In the genomic region with DNA sequence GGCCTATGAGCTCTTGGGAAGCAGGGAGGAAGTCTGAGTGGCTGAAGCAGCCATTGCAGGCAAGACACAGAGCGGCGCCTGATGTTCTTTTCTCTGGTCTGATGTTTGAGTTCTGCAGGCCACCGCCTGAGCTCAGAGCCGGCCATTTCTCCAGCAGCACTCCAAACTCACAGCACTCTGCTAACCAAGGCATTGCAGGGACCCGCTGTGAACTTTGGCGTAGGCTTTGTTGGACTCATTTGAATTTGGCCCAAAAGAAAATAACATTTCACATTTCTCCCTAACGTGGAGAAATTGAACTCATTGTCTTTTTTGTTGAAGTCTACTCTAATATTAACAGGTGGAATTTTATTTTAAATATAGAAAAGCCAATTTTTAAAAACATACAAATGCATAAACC, we compare ENCODE assay signal across 8 cellular contexts.
"Had no signal": no experiment of that assay in that cellular context is flagged by ENCODE, and none has a peak within 500 bp of the region (broad histone marks: within the 10 kb centered on the region; RNA-seq: fewer than 3 reads in every experiment).

No MANE protein-coding gene starts in this region.

- H3K4me1 ChIP-seq: HAP-1 had no signal

- ATAC-seq: HCT116, K562 had no signal

- H3K4me3 Mint-ChIP-seq: HFFc6 had no signal

- H3K9me3 ChIP-seq: HAP-1 had no signal

- H3K4me3 ChIP-seq: HAP-1, K562 had no signal

- H3K9me3 Mint-ChIP-seq: HFFc6 had no signal

- H3K27ac Mint-ChIP-seq: HFFc6 had no signal

- DNase-seq: GOT3, H7, HFFc6, IMR-90 had no signal

- H3K27ac ChIP-seq: HL-60 had no signal

- H3K36me3 ChIP-seq: HAP-1 had no signal
